In genomic region chr14:49849213-49849847, GRCh38 we compare ENCODE assay signal across 16 cellular contexts. TPM values are rescaled to one million over a fixed set of nuclear protein-coding genes. Genes with fewer than 3 reads are reported as not detected.
DNase-seq lines count a peak whose midpoint lies in the region; ATAC-seq and TF ChIP-seq lines count a peak whose summit lies in the region.
"Had no signal": no experiment of that assay in that cellular context is flagged by ENCODE, and none has a peak within 500 bp of the region (broad histone marks: within the 10 kb centered on the region; RNA-seq: fewer than 3 reads in every experiment).

No MANE protein-coding gene starts in this region.

- H3K4me3 ChIP-seq in CD8-positive, alpha-beta memory T cell (ENCODE audit: low read length): no peak overlapping the region
- H3K4me3 ChIP-seq in PC-3 (ENCODE audit: low read length): 0 out of 2 replicates have a peak overlapping the region, but pooled peaks have one; percentile 1
- H3K4me3 ChIP-seq: body of pancreas, left lung, right atrium auricular region had no signal

- no peaks in the 10 kb centered on the region for H3F3A ChIP-seq in PC-3 (ENCODE audit: low read length, unreplicated experiment)

- H3K9me3 ChIP-seq in CD8-positive, alpha-beta memory T cell (ENCODE audit: low read length): no peaks in the 10 kb centered on the region
- no peaks in the 10 kb centered on the region for H3K9me3 ChIP-seq in PC-3 (ENCODE audit: low read length)
- H3K9me3 ChIP-seq: body of pancreas, left lung, right atrium auricular region had no signal

- no peaks in the 10 kb centered on the region for H3K27me3 Mint-ChIP-seq in CD8-positive, alpha-beta memory T cell
- no peaks in the 10 kb centered on the region for H3K27me3 Mint-ChIP-seq in memory B cell

- ATAC-seq in PC-3 (peak; percentile 68), memory B cell (ENCODE audit: low read depth) (no peak)
- ATAC-seq: body of pancreas, left lung had no signal

- H3K4me3 Mint-ChIP-seq in CD8-positive, alpha-beta memory T cell: peak overlapping the region in 2 of 7 donors; percentile 28 to 44
- H3K4me3 Mint-ChIP-seq in memory B cell: no peak overlapping the region

- H3K9me2 ChIP-seq in PC-3 (replicated peaks; ENCODE audit: low read length): no peaks in the 10 kb centered on the region

- CTCF ChIA-PET in CD8-positive, alpha-beta memory T cell (lab: Charles Lee): interaction anchor here (1.1 to 8.0 kb wide), 4 partner anchors 15 to 82 kb away, joined by 3 to 203 read pairs (median 4); partner anchors contain the start of genes ARF6 and KLHDC2
- CTCF ChIA-PET in PC-3 (lab: Charles Lee): interaction anchor here (0.7 to 1.0 kb wide), 3 partner anchors 12 to 1896 kb away, joined by 3 to 6 read pairs (median 4); no protein-coding TSS in a partner anchor

- peaks cover 21% of the 10 kb centered on the region; the same call in 1 of the 2 replicates for H4K20me1 ChIP-seq in PC-3 (ENCODE audit: low read length)

- peaks cover 51% of the 10 kb centered on the region for H3K79me2 ChIP-seq in PC-3 (ENCODE audit: low read length)

- BruUV-seq in PC-3 (replicated peaks; lab: Mats Ljungman, UMichigan): no TSS peak

- DNase-seq in DMS79 treated with DMSO at 0.1 percent for 48 hours (lab: John Stamatoyannopoulos, UW) (peak; percentile 21), DMS79 (lab: John Stamatoyannopoulos, UW) (no peak), PC-3 (peak; percentile 89), memory B cell (ENCODE audit: low spot score in 2 of 2) (no peak), T-helper 9 cell (no peak), SIG-M5 treated with dmso at 0.1 percent for 504 hours (lab: John Stamatoyannopoulos, UW; ENCODE audit: unreplicated experiment) (no peak), AML-193 (lab: John Stamatoyannopoulos, UW) (no peak)
- no peak for DNase-seq in CD8-positive, alpha-beta memory T cell
- DNase-seq: activated CD4-positive, alpha-beta T cell treated with anti-CD3 and anti-CD28 coated beads, Interleukin-2, amount 50 U/mL, for 48 hours; body of pancreas; GF-D8; Kasumi-1; left lung; NCI-H187; SHP77 treated with DMSO at 0.1 percent for 48 hours had no signal

- peaks cover 28% of the 10 kb centered on the region for H3K4me1 ChIP-seq in CD8-positive, alpha-beta memory T cell (ENCODE audit: insufficient read depth, low read length)
- H3K4me1 ChIP-seq in PC-3 (ENCODE audit: insufficient read depth, low read length): peaks cover 32% of the 10 kb centered on the region

- H3K27me3 ChIP-seq in CD8-positive, alpha-beta memory T cell (ENCODE audit: insufficient read depth, low read length, poor library complexity, severe bottlenecking): no peaks in the 10 kb centered on the region
- H3K27me3 ChIP-seq in PC-3 (ENCODE audit: low read length): no peaks in the 10 kb centered on the region
- H3K27me3 ChIP-seq: body of pancreas, left lung, right atrium auricular region had no signal

- no peaks in the 10 kb centered on the region for H3K9me3 Mint-ChIP-seq in CD8-positive, alpha-beta memory T cell
- no peaks in the 10 kb centered on the region for H3K9me3 Mint-ChIP-seq in memory B cell

- TF ChIP-seq CTCF in PC-3 (conservative IDR thresholded peaks at IDR 0.05; ENCODE audit: low read depth, low read length): no peak

- no peak overlapping the region for H2AFZ ChIP-seq in PC-3 (ENCODE audit: low read length)

- POLR2A ChIA-PET in CD8-positive, alpha-beta memory T cell (lab: Charles Lee): interaction anchor here (0.6 to 0.7 kb wide), 2 partner anchors 212 to 446 kb away, joined by 6 to 7 read pairs; no protein-coding TSS in a partner anchor
- POLR2A ChIA-PET in PC-3 (lab: Charles Lee; ENCODE audit: unreplicated experiment): interaction anchor here (0.5 kb wide), 1 partner anchor 17 kb away, joined by 3 read pairs; no protein-coding TSS in a partner anchor

- peaks cover 36% of the 10 kb centered on the region for H3K36me3 ChIP-seq in CD8-positive, alpha-beta memory T cell (ENCODE audit: insufficient read depth, low read length)
- H3K36me3 ChIP-seq in PC-3 (ENCODE audit: low read depth, low read length): peaks cover 32% of the 10 kb centered on the region

- peak overlapping the region; percentile 0 to 92 (median 58) for H3K27ac Mint-ChIP-seq in CD8-positive, alpha-beta memory T cell
- H3K27ac Mint-ChIP-seq in memory B cell: peak overlapping the region; percentile 68

- H3K4me1 Mint-ChIP-seq in CD8-positive, alpha-beta memory T cell: peaks cover 42 to 56% (median 50%) of the 10 kb centered on the region in 3 donors
- peaks cover 17% of the 10 kb centered on the region for H3K4me1 Mint-ChIP-seq in memory B cell

- peaks cover 3 to 57% (median 8%) of the 10 kb centered on the region in 3 donors for H3K36me3 Mint-ChIP-seq in CD8-positive, alpha-beta memory T cell
- peaks cover 12% of the 10 kb centered on the region for H3K36me3 Mint-ChIP-seq in memory B cell

- intact Hi-C loops in PC-3 (cut with micrococcal nuclease): loop anchor here (1.0 kb wide), 1 partner anchor 214 kb away; the partner anchor contains the start of gene DNAAF2

- no peak overlapping the region for H3K9ac ChIP-seq in PC-3 (ENCODE audit: low read length)

- no peak overlapping the region for H3K27ac ChIP-seq in CD8-positive, alpha-beta memory T cell (ENCODE audit: low read depth, low read length)
- H3K27ac ChIP-seq in PC-3 (ENCODE audit: low read length): peak overlapping the region; percentile 22; the same call in 1 of the 2 replicates
- H3K27ac ChIP-seq: body of pancreas, left lung, right atrium auricular region had no signal

- H3K4me2 ChIP-seq in PC-3 (ENCODE audit: low read length): peak overlapping the region; percentile 97

RNA-seq across cellular contexts. Expression of gene NEMF, which starts 3.3 kb away (rescaled TPM):
- total RNA-seq in CD8-positive, alpha-beta memory T cell: 10 to 100 TPM; 69.2 to 71.9 TPM
- polyA plus RNA-seq in CD8-positive, alpha-beta memory T cell: 48.9 TPM
- 52.9 and 54.0 TPM in 2 replicates for total RNA-seq in PC-3 (2014; rRNA removed)

RNA-seq across cellular contexts. Expression of gene ARF6, which starts 43.6 kb away (rescaled TPM):
- 100 to 1,000 TPM; 168 TPM for total RNA-seq in CD8-positive, alpha-beta memory T cell
- 174 TPM for polyA plus RNA-seq in CD8-positive, alpha-beta memory T cell
- total RNA-seq in PC-3 (2014; rRNA removed): 86.4 and 107 TPM in 2 replicates

Comparison
In these comparisons a context has a peak if more than half of its experiments do, and no peak if none do; other contexts are left out.
1. DNase-seq: peak in DMS79 treated with DMSO at 0.1 percent for 48 hours (single experiment) and PC-3 (single experiment); none in DMS79 (single experiment), CD8-positive, alpha-beta memory T cell (0 of 5), memory B cell (0 of 2), T-helper 9 cell (single experiment), SIG-M5 treated with dmso at 0.1 percent for 504 hours (single experiment) and AML-193 (0 of 2).